ENCODE assay signal across 8 cellular contexts in genomic region chr17:48678141-48678971, GRCh38. TPM values are rescaled to one million over a fixed set of nuclear protein-coding genes. Genes with fewer than 3 reads are reported as not detected.
DNase-seq lines count a peak whose midpoint lies in the region; ATAC-seq and TF ChIP-seq lines count a peak whose summit lies in the region.

No MANE protein-coding gene starts in this region.

- ATAC-seq in IMR-90 (ENCODE audit: low read depth) (peak; percentile 98), RWPE2 (ENCODE audit: low read depth) (peak; percentile 90), thoracic aorta (ENCODE audit: insufficient number of reproducible peaks, low FRiP score, low read depth) (no peak), GM21367 (IDR thresholded peaks at IDR 0.05; ENCODE audit: unreplicated experiment) (no peak)

- in situ Hi-C loops in IMR-90 (cut with MboI; ENCODE audit: low sequenced_read_pairs) = loop anchor here (5.0 kb wide), 1 partner anchor 199 kb away; no protein-coding TSS in a partner anchor

- TF ChIP-seq POLR2A in IMR-90 (IDR thresholded peaks at IDR 0.05; ENCODE audit: low read depth, low read length) = no peak

- peak overlapping the region; percentile 4; the same call in 1 of the 2 replicates for H3K18ac ChIP-seq in IMR-90 (ENCODE audit: low read depth, low read length)

- H3K79me1 ChIP-seq in IMR-90 (ENCODE audit: low read depth in 1 of 2, low read length in 2 of 2) = no peaks in the 10 kb centered on the region

- POLR2A ChIA-PET in IMR-90 (lab: Charles Lee; ENCODE audit: unreplicated experiment) = no interaction called here

- CTCF ChIA-PET in IMR-90 (lab: Yijun Ruan, JAX) = interaction anchor here (0.6 to 2.4 kb wide), 19 partner anchors 10 to 593 kb away, joined by 3 to 14 read pairs (median 3); no protein-coding TSS in a partner anchor

- no peak overlapping the region for H3K27ac ChIP-seq in IMR-90 (ENCODE audit: insufficient read depth, low read length)
- no peak overlapping the region for H3K27ac ChIP-seq in RWPE2 (ENCODE audit: poor library complexity, severe bottlenecking)
- H3K27ac ChIP-seq in thoracic aorta = no peak overlapping the region

- H3K27me3 ChIP-seq in IMR-90 (ENCODE audit: control insufficient read depth, insufficient read depth, low read length) = peaks cover 49% of the 10 kb centered on the region
- H3K27me3 ChIP-seq in RWPE2 (ENCODE audit: insufficient read depth, poor library complexity, severe bottlenecking) = no peaks in the 10 kb centered on the region
- no peaks in the 10 kb centered on the region for H3K27me3 ChIP-seq in thoracic aorta (replicated peaks; ENCODE audit: insufficient read depth)

- no peak overlapping the region for H2BK120ac ChIP-seq in IMR-90 (ENCODE audit: low read depth, low read length)

- BruUV-seq in IMR-90 (replicated peaks; lab: Mats Ljungman, UMichigan) = no TSS peak

- H4K8ac ChIP-seq in IMR-90 (ENCODE audit: low read depth in 2 of 2, low read length in 2 of 2) = no peak overlapping the region

- H4K5ac ChIP-seq in IMR-90 (ENCODE audit: low read depth, low read length) = no peak overlapping the region

- intact Hi-C loops in IMR-90 (cut with micrococcal nuclease) = loop anchor here (1.0 kb wide), 2 partner anchors 113 to 201 kb away; no protein-coding TSS in a partner anchor

- H2BK5ac ChIP-seq in IMR-90 (ENCODE audit: low read depth, low read length, poor library complexity, severe bottlenecking) = no peak overlapping the region

- H3K36me3 ChIP-seq in IMR-90 (ENCODE audit: control insufficient read depth, insufficient read depth, low read length) = no peaks in the 10 kb centered on the region
- H3K36me3 ChIP-seq in RWPE2 (ENCODE audit: low read depth) = no peaks in the 10 kb centered on the region
- no peaks in the 10 kb centered on the region for H3K36me3 ChIP-seq in thoracic aorta

- H3K9me3 ChIP-seq in IMR-90 (ENCODE audit: control insufficient read depth, insufficient read depth, low read length) (no peaks in the 10 kb centered on the region), RWPE2 (ENCODE audit: severe bottlenecking) (no peaks in the 10 kb centered on the region), thoracic aorta (no peaks in the 10 kb centered on the region)

- H3K23ac ChIP-seq in IMR-90 (ENCODE audit: low read depth, low read length) = no peak overlapping the region

- no peak overlapping the region for H3K9ac ChIP-seq in IMR-90 (ENCODE audit: low read depth, low read length)

- H4K91ac ChIP-seq in IMR-90 (ENCODE audit: insufficient read depth, low read depth, low read length) = no peak overlapping the region

- H3K56ac ChIP-seq in IMR-90 (ENCODE audit: extremely low read depth, insufficient read depth, low read length) = no peak overlapping the region

- no peak overlapping the region for H2AK9ac ChIP-seq in IMR-90 (replicated peaks; ENCODE audit: low read depth, low read length, poor library complexity)

- dilution Hi-C loops in IMR-90 (cut with HindIII; ENCODE audit: low sequenced_read_pairs, unreplicated experiment) = no loop called here

- 12% methylated on average over 25 of the region's 41 CpGs; no CpG with 5 or more reads in 1 of the 2 experiments for WGBS in IMR-90 (ENCODE audit: extremely low coverage in 2 of 2, insufficient read length in 1 of 2), 2 experiments

- peak; percentile 19 for DNase-seq in IMR-90
- DNase-seq in RWPE2 (ENCODE audit: low spot score) = peak; percentile 62
- peak; percentile 53 for DNase-seq in activated effector memory CD4-positive, alpha-beta T cell treated with Interleukin-2 at 50 U/mL for 16 hours
- DNase-seq in foreskin melanocyte = peak; percentile 64
- DNase-seq in nucleus accumbens (lab: John Stamatoyannopoulos, UW) = peak in 36 of 56 donors; percentile 2 to 70 (median 10)
- no peak for DNase-seq in thoracic aorta (ENCODE audit: low spot score)

- H2AK5ac ChIP-seq in IMR-90 (ENCODE audit: low read depth, low read length) = no peak overlapping the region

- H2BK15ac ChIP-seq in IMR-90 (ENCODE audit: low read depth, low read length) = no peak overlapping the region

- peak overlapping the region; percentile 59 for H3K4me2 ChIP-seq in IMR-90 (ENCODE audit: low read depth, low read length)

- no peak overlapping the region for H3K14ac ChIP-seq in IMR-90 (replicated peaks; ENCODE audit: low read depth, low read length)

- no peaks in the 10 kb centered on the region for H4K20me1 ChIP-seq in IMR-90 (ENCODE audit: insufficient read depth, low read length)

- peak; percentile 76 for TF ChIP-seq RAD21 in IMR-90 (IDR thresholded peaks at IDR 0.05; ENCODE audit: low read length)

- TF ChIP-seq CTCF in GM12872 (IDR thresholded peaks at IDR 0.05; ENCODE audit: insufficient read depth, low read depth, low read length) = peak; percentile 98
- TF ChIP-seq CTCF in IMR-90 (conservative IDR thresholded peaks at IDR 0.05; ENCODE audit: low read depth, low read length) = peak; percentile 89
- peak; percentile 91 for TF ChIP-seq CTCF in RWPE2 (IDR thresholded peaks at IDR 0.05; ENCODE audit: poor library complexity, severe bottlenecking)
- TF ChIP-seq CTCF in thoracic aorta (IDR thresholded peaks at IDR 0.05) = peak; percentile 86

- no peak overlapping the region for H2BK20ac ChIP-seq in IMR-90 (ENCODE audit: low read depth, low read length)

- H3K4me1 ChIP-seq in IMR-90 (ENCODE audit: control insufficient read depth, insufficient read depth, low read length) (no peaks in the 10 kb centered on the region), RWPE2 (ENCODE audit: insufficient read depth, poor library complexity, severe bottlenecking) (no peaks in the 10 kb centered on the region), thoracic aorta (ENCODE audit: control insufficient read depth in 1 of 2, low read depth in 2 of 2) (no peaks in the 10 kb centered on the region)

- peak overlapping the region; percentile 7 for H2AFZ ChIP-seq in IMR-90 (replicated peaks; ENCODE audit: low read length, poor library complexity)

- H3K4me3 ChIP-seq in IMR-90 (ENCODE audit: insufficient read depth, low read depth, low read length) (no peak overlapping the region), RWPE2 (ENCODE audit: severe bottlenecking) (no peak overlapping the region), thoracic aorta (peak overlapping the region; percentile 21)

- no peaks in the 10 kb centered on the region for H3K9me1 ChIP-seq in IMR-90 (ENCODE audit: insufficient read depth, low read length)

- no peak overlapping the region for H3K4ac ChIP-seq in IMR-90 (ENCODE audit: low read depth, low read length)

TF ChIP-seq in IMR-90, 13 proteins besides CTCF, POLR2A, EP300 and RAD21:
- TF ChIP-seq, protein P1, sequence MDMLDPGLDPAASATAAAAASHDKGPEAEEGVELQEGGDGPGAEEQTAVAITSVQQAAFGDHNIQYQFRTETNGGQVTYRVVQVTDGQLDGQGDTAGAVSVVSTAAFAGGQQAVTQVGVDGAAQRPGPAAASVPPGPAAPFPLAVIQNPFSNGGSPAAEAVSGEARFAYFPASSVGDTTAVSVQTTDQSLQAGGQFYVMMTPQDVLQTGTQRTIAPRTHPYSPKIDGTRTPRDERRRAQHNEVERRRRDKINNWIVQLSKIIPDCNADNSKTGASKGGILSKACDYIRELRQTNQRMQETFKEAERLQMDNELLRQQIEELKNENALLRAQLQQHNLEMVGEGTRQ (IDR thresholded peaks at IDR 0.05; ENCODE audit: low read depth, low read length) = no peak
- TF ChIP-seq SMC3 (IDR thresholded peaks at IDR 0.05; ENCODE audit: low read depth, low read length) (peak; percentile 55), ELK1 (IDR thresholded peaks at IDR 0.05; ENCODE audit: borderline replicate concordance, low read depth, low read length) (no peak), BHLHE40 (IDR thresholded peaks at IDR 0.05; ENCODE audit: low read depth, low read length) (no peak), MAZ (IDR thresholded peaks at IDR 0.05; ENCODE audit: borderline replicate concordance, low read depth, low read length) (0 out of 2 replicates have a peak, but pooled peaks have one; percentile 29)
TF ChIP-seq in IMR-90: peak in this region for 2.

RNA-seq across cellular contexts. Expression of gene PRAC1, which starts 44.0 kb away (rescaled TPM):
- total RNA-seq in IMR-90 (2012; rRNA removed) = not detected in 2 replicates
- polyA plus RNA-seq in IMR-90 (2012; rRNA removed) = not detected in 2 replicates
- not detected in 2 replicates for polyA plus RNA-seq in IMR-90 (2012; cell fraction: cytosol; rRNA removed)
- not detected in 2 replicates for polyA plus RNA-seq in IMR-90 (2012; cell fraction: nucleus; rRNA removed; ENCODE audit: low replicate concordance)
- not detected for total RNA-seq in thoracic aorta

RNA-seq across cellular contexts. Expression of gene PRAC2, which starts 44.6 kb away (rescaled TPM):
- total RNA-seq in IMR-90 (2012; rRNA removed) (not detected in 2 replicates), thoracic aorta (not detected)
- polyA plus RNA-seq in IMR-90 (2012; rRNA removed) = not detected in 2 replicates
- polyA plus RNA-seq in IMR-90 (2012; cell fraction: cytosol; rRNA removed) = not detected in 2 replicates
- polyA plus RNA-seq in IMR-90 (2012; cell fraction: nucleus; rRNA removed; ENCODE audit: low replicate concordance) = not detected in 2 replicates

RNA-seq across cellular contexts. Expression of gene HOXB13, which starts 50.2 kb away (rescaled TPM):
- total RNA-seq in IMR-90 (2012; rRNA removed) (not detected in 2 replicates), thoracic aorta (not detected)
- not detected in 2 replicates for polyA plus RNA-seq in IMR-90 (2012; rRNA removed)
- polyA plus RNA-seq in IMR-90 (2012; cell fraction: cytosol; rRNA removed) = not detected in 2 replicates
- polyA plus RNA-seq in IMR-90 (2012; cell fraction: nucleus; rRNA removed; ENCODE audit: low replicate concordance) = not detected in 2 replicates

RNA-seq across cellular contexts. Expression of gene HOXB9, which starts 52.2 kb away (rescaled TPM):
- total RNA-seq in IMR-90 (2012; rRNA removed) (under 0.01 TPM in 1 of 2 replicates, not detected in the other), thoracic aorta (not detected)
- polyA plus RNA-seq in IMR-90 (2012; rRNA removed) = 0.05 and 0.07 TPM in 2 replicates
- 0.01 and 0.04 TPM in 2 replicates for polyA plus RNA-seq in IMR-90 (2012; cell fraction: cytosol; rRNA removed)
- 0.03 and 0.10 TPM in 2 replicates for polyA plus RNA-seq in IMR-90 (2012; cell fraction: nucleus; rRNA removed; ENCODE audit: low replicate concordance)

Comparison
In these comparisons a context has a peak if more than half of its experiments do, and no peak if none do; other contexts are left out.
1. ATAC-seq: peak in IMR-90 (single experiment) and RWPE2 (single experiment); none in thoracic aorta (single experiment) and GM21367 (single experiment).
2. Peak in every context shown above with its lines, with median percentiles within 50 percentile points of each other: CTCF ChIP-seq.